13 cellular contexts compared by ENCODE assay signal in genomic region chr2:168189835-168190426, GRCh38. TPM values are rescaled to one million over a fixed set of nuclear protein-coding genes. Genes with fewer than 3 reads are reported as not detected.
DNase-seq lines count a peak whose midpoint lies in the region; FAIRE-seq and TF ChIP-seq lines count a peak whose summit lies in the region.
"Had no signal": no experiment of that assay in that cellular context is flagged by ENCODE, and none has a peak within 500 bp of the region (broad histone marks: within the 10 kb centered on the region; RNA-seq: fewer than 3 reads in every experiment).

No MANE protein-coding gene starts in this region.

- TF ChIP-seq CTCF in bronchial epithelial cell (IDR thresholded peaks at IDR 0.05; ENCODE audit: insufficient read depth, low read length, severe bottlenecking) = no peak

- no peak overlapping the region for H3K4me3 ChIP-seq in bronchial epithelial cell (ENCODE audit: low read depth, low read length)
- H3K4me3 ChIP-seq: Peyer's patch, vagina had no signal

- DNase-seq in AG08396 (ENCODE audit: low spot score) (peak; percentile 43), HTR-8/SVneo (ENCODE audit: insufficient read length, low spot score) (peak; percentile 32), bronchial epithelial cell (ENCODE audit: low read depth) (peak; percentile 90), kidney glomerular epithelial cell (lab: John Stamatoyannopoulos, UW) (peak; percentile 49), NCI-H1417 treated with DMSO at 0.1 percent for 48 hours (lab: John Stamatoyannopoulos, UW) (no peak), NCI-H1694 (lab: John Stamatoyannopoulos, UW) (no peak), NCI-H748 (lab: John Stamatoyannopoulos, UW; ENCODE audit: unreplicated experiment) (no peak), NCI-H187 (lab: John Stamatoyannopoulos, UW) (no peak)
- DNase-seq: activated CD8-positive, alpha-beta memory T cell treated with anti-CD3 and anti-CD28 coated beads for 24 hours; activated naive CD8-positive, alpha-beta T cell treated with anti-CD3 and anti-CD28 coated beads for 36 hours; effector CD8-positive, alpha-beta T cell had no signal

- H3K27me3 ChIP-seq in bronchial epithelial cell (ENCODE audit: control insufficient read depth, insufficient read depth, low read length) = no peaks in the 10 kb centered on the region
- H3K27me3 ChIP-seq: Peyer's patch, vagina had no signal

- no peak for FAIRE-seq in HTR-8/SVneo (lab: Jason Lieb, UNC)
- no peak for FAIRE-seq in bronchial epithelial cell (lab: Jason Lieb, UNC)

- H3K36me3 ChIP-seq in bronchial epithelial cell (ENCODE audit: control insufficient read depth, insufficient read depth, low read length) = no peaks in the 10 kb centered on the region
- H3K36me3 ChIP-seq: Peyer's patch, vagina had no signal

RNA-seq across cellular contexts. Expression of gene STK39, which starts 57.5 kb away (rescaled TPM):
- 15.4 and 20.3 TPM in 2 replicates for total RNA-seq in bronchial epithelial cell

Comparison
In these comparisons a context has a peak if more than half of its experiments do, and no peak if none do; other contexts are left out.
1. DNase-seq: peak in AG08396 (single experiment), HTR-8/SVneo (single experiment), bronchial epithelial cell (single experiment) and kidney glomerular epithelial cell (single experiment); none in NCI-H1417 treated with DMSO at 0.1 percent for 48 hours (single experiment), NCI-H1694 (single experiment), NCI-H748 (single experiment) and NCI-H187 (0 of 2).